In the genomic region with DNA sequence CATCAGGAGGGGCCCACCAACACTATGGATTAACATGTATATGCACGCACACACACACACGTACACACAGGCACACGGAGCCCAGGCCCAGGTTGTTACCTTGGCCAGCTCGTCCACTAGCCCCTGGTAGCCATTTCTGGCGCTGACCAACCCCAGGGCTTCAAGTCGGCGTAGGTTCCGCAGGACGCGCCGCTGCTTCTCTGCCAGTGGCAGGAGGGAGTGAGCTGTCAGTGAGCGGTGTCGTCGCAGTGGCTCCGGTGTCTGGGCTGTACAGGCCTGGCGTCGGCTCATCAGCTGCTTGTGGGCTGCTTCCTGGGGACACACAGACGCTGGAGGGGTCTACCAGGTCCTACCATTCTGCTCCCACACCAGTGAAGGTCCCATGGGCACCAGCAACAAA, we compare ENCODE assay signal across 12 cellular contexts. TPM values are rescaled to one million over a fixed set of nuclear protein-coding genes. Genes with fewer than 3 reads are reported as not detected.
"Had no signal": no experiment of that assay in that cellular context is flagged by ENCODE, and none has a peak within 500 bp of the region (broad histone marks: within the 10 kb centered on the region; RNA-seq: fewer than 3 reads in every experiment).

No MANE protein-coding gene starts in this region.

- H3K9ac ChIP-seq: GM23248 had no signal

- DNase-seq: GM23248, GOT3, H7, HFFc6, KG1 had no signal

- ATAC-seq: HCT116, HepG2 had no signal

- H3K4me3 ChIP-seq: GM23248, HAP-1 had no signal

- H2AFZ ChIP-seq: GM23248 had no signal

- H3K27ac ChIP-seq: GM23248, HL-60 had no signal

- H3K4me1 ChIP-seq: HAP-1 had no signal

- H3K9me3 ChIP-seq: HAP-1 had no signal

- FAIRE-seq: HepG2 had no signal

RNA-seq across cellular contexts. Expression of gene IQGAP3, which starts 42.4 kb away (rescaled TPM):
- polyA plus RNA-seq: IgD-negative memory B cell had no signal

RNA-seq across cellular contexts. Expression of gene TTC24, which starts 49.5 kb away (rescaled TPM):
- total RNA-seq: GM23248, H4, HFFc6, HT1080 had no signal
- polyA plus RNA-seq: GM23248 had no signal
